Comparison of ENCODE assay signal across 7 cellular contexts in the genomic region with DNA sequence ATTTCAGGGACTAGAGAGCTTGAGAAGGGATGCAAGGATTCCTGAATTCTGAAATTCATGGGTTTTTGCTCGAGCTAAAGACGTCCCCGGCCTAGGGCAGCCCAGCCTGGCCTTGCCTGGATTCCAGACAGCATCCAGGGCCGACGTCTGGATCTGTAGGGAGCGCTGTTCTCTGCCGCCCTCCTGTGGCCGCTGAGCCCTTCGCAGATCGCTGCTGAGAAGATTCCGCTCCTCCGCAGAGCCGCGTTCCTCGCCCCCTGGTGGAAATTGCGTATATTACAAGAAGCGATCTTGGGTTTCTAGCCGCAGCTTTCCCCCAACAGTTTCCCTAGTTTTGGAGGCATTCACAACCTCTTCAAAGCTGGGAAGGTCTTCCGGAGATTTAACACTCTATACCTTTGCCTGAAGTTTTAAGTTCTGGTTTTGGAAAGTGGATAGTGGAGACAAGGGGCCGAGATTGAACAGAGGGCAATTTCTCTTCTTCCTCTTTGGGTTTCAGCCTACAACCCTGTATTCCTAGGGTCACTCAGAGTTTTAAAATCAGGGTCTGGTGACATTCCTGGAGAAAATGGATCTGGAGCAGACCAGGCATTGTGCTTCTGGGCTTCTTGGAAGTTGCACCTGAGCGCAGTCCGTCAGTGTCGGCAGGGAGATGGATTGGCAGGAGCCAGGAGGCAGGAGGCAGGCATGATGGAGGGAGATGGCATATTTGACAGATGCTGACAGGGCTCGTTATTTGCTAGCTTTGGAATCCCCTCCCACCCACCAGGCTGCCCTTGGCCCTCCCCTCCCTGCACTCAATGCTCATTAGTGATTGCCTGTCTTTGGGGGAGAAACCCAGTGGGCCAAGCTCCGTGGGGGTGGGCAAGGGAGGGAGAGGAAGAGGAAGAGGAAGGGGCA. TPM values are rescaled to one million over a fixed set of nuclear protein-coding genes. Genes with fewer than 3 reads are reported as not detected.
A peak's percentile ranks its signal among the peaks of the same experiment; 100 is the strongest.
DNase-seq lines count a peak whose midpoint lies in the region; FAIRE-seq lines count a peak whose summit lies in the region.

No MANE protein-coding gene starts in this region.

- no peaks in the 10 kb centered on the region for H3K9me3 ChIP-seq in SJSA1 (replicated peaks)

- H3K4me1 ChIP-seq in SJSA1 (replicated peaks), result peaks cover 12% of the 10 kb centered on the region

- peaks cover 26% of the 10 kb centered on the region for H3K27me3 ChIP-seq in SJSA1 (replicated peaks)

- peak; percentile 69 for DNase-seq in GM18507 (ENCODE audit: extremely low spot score, insufficient read length, low read depth)
- peak; percentile 73 for DNase-seq in MV-4-11 (lab: John Stamatoyannopoulos, UW)
- DNase-seq in SJSA1 (ENCODE audit: low read depth in 1 of 2, low spot score in 2 of 2), result peak; percentile 78 to 92
- peak; percentile 55 for DNase-seq in activated gamma-delta T cell (lab: John Stamatoyannopoulos, UW)
- DNase-seq in fibroblast of the conjunctiva (ENCODE audit: low read depth), result peak; percentile 86
- peak; percentile 73 for DNase-seq in non-pigmented ciliary epithelial cell (ENCODE audit: low read depth)
- peak in 48 of 49 donors; percentile 42 to 96 (median 86) for DNase-seq in substantia nigra (lab: John Stamatoyannopoulos, UW)

- H3K27ac ChIP-seq in SJSA1, result no peak overlapping the region
- no peak overlapping the region for H3K27ac ChIP-seq in substantia nigra (ENCODE audit: low read depth, low read length, poor library complexity, severe bottlenecking)

- peak; percentile 93 for FAIRE-seq in GM18507 (lab: Jason Lieb, UNC)

- H3K36me3 ChIP-seq in SJSA1, result no peaks in the 10 kb centered on the region

- no peak overlapping the region for H3K4me3 ChIP-seq in SJSA1

RNA-seq across cellular contexts. Expression of gene CISTR, which starts 4.9 kb away (rescaled TPM):
- not detected in 2 replicates for total RNA-seq in SJSA1 (2014; rRNA removed; shearing (Covaris generic))

RNA-seq across cellular contexts. Expression of gene CALCOCO1, which starts 19.6 kb away (rescaled TPM):
- total RNA-seq in SJSA1 (2014; rRNA removed; shearing (Covaris generic)), result 19.8 and 27.0 TPM in 2 replicates
